ENCODE assay signal across 1 cellular context in genomic region chr22:26669060-26669481, GRCh38.
TF ChIP-seq lines count a peak whose summit lies in the region.

No MANE protein-coding gene starts in this region.

TF ChIP-seq in HCT116, 20 proteins besides CTCF, POLR2A, EP300 and RAD21 (continued from another document):
- TF ChIP-seq, protein P1, sequence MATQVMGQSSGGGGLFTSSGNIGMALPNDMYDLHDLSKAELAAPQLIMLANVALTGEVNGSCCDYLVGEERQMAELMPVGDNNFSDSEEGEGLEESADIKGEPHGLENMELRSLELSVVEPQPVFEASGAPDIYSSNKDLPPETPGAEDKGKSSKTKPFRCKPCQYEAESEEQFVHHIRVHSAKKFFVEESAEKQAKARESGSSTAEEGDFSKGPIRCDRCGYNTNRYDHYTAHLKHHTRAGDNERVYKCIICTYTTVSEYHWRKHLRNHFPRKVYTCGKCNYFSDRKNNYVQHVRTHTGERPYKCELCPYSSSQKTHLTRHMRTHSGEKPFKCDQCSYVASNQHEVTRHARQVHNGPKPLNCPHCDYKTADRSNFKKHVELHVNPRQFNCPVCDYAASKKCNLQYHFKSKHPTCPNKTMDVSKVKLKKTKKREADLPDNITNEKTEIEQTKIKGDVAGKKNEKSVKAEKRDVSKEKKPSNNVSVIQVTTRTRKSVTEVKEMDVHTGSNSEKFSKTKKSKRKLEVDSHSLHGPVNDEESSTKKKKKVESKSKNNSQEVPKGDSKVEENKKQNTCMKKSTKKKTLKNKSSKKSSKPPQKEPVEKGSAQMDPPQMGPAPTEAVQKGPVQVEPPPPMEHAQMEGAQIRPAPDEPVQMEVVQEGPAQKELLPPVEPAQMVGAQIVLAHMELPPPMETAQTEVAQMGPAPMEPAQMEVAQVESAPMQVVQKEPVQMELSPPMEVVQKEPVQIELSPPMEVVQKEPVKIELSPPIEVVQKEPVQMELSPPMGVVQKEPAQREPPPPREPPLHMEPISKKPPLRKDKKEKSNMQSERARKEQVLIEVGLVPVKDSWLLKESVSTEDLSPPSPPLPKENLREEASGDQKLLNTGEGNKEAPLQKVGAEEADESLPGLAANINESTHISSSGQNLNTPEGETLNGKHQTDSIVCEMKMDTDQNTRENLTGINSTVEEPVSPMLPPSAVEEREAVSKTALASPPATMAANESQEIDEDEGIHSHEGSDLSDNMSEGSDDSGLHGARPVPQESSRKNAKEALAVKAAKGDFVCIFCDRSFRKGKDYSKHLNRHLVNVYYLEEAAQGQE (IDR thresholded peaks at IDR 0.05; ENCODE audit: low read depth): no peak
- TF ChIP-seq EZH2phosphoT487 (IDR thresholded peaks at IDR 0.05; ENCODE audit: borderline replicate concordance) (no peak), ZFX (IDR thresholded peaks at IDR 0.05) (no peak)
